Comparison of ENCODE assay signal across 1 cellular context in the genomic region with DNA sequence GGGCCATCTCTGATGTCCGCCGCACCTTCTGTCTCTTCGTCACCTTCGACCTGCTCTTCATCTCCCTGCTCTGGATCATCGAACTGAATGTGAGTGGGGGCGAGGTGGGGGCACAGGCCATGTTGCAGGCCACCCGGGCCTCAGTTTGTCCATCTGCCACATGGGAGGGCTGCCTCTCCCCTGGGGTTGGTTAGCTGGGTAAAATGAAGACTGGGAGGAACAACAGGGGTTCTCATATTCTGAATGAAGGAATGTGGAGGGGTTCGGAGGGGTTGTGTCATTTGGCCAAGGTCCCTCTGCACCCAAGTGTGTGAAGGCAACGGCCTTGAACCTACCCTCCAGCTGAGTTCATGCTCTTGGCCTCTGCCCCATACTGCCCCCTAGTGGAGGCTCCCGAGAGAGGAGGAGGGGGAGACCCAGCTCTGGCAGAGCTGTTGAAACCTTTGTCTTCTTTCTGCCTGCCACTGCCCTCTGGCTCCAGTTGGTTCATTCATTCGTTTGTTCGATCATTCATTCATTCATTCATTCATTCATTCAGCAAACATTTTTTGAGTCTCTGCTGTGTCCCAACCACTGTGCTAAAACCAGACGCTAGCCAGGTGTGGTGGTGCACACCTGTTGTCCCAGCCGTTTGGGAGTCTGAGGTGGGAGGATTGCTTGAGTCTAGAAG.
TF ChIP-seq lines count a peak whose summit lies in the region.

No MANE protein-coding gene starts in this region.

TF ChIP-seq in K562, 482 proteins besides CTCF, POLR2A, EP300 and RAD21 (continued from another document and continues in another):
- TF ChIP-seq, protein P1, sequence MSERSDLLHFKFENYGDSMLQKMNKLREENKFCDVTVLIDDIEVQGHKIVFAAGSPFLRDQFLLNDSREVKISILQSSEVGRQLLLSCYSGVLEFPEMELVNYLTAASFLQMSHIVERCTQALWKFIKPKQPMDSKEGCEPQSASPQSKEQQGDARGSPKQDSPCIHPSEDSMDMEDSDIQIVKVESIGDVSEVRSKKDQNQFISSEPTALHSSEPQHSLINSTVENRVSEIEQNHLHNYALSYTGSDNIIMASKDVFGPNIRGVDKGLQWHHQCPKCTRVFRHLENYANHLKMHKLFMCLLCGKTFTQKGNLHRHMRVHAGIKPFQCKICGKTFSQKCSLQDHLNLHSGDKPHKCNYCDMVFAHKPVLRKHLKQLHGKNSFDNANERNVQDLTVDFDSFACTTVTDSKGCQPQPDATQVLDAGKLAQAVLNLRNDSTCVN (CRISPR knock-in tag; IDR thresholded peaks at IDR 0.05): no peak
- TF ChIP-seq DPF2 (IDR thresholded peaks at IDR 0.05) (no peak), TAL1 (IDR thresholded peaks at IDR 0.05) (no peak), SMARCC2 (IDR thresholded peaks at IDR 0.05; ENCODE audit: low read depth) (peak; percentile 46; the same call in 1 of the 2 replicates), ZNF239 (CRISPR knock-in tag; IDR thresholded peaks at IDR 0.05) (no peak), MYNN (IDR thresholded peaks at IDR 0.05) (no peak), MYNN (CRISPR knock-in tag; IDR thresholded peaks at IDR 0.05) (no peak), KLF16 (IDR thresholded peaks at IDR 0.05) (peak; percentile 72), ZEB2 (IDR thresholded peaks at IDR 0.05) (no peak), FOXJ2 (tag; IDR thresholded peaks at IDR 0.05) (no peak), TFAM (CRISPR knock-in tag; conservative IDR thresholded peaks at IDR 0.05) (no peak), XRCC5 (IDR thresholded peaks at IDR 0.05; ENCODE audit: low read depth, low read length) (no peak), CEBPG (CRISPR knock-in tag; IDR thresholded peaks at IDR 0.05) (no peak), CEBPG (tag; conservative IDR thresholded peaks at IDR 0.05 in 1 of 2, IDR thresholded peaks at IDR 0.05 in 1 of 2) (no peak), MCM3 (IDR thresholded peaks at IDR 0.05) (no peak), CREBBP (IDR thresholded peaks at IDR 0.05; ENCODE audit: low read depth, low read length) (no peak), MTA2 (IDR thresholded peaks at IDR 0.05; ENCODE audit: low read depth) (no peak), ZBED1 (IDR thresholded peaks at IDR 0.05) (no peak), PYGO2 (tag; IDR thresholded peaks at IDR 0.05) (no peak), NR1H2 (CRISPR knock-in tag; IDR thresholded peaks at IDR 0.05) (no peak), MAFF (IDR thresholded peaks at IDR 0.05; ENCODE audit: low read length) (no peak), ZNF785 (CRISPR knock-in tag; IDR thresholded peaks at IDR 0.05) (no peak), MEF2A (IDR thresholded peaks at IDR 0.05; ENCODE audit: control insufficient read depth, low read depth, low read length) (no peak), HDAC6 (IDR thresholded peaks at IDR 0.05; ENCODE audit: low read depth, low read length) (no peak), TAF7 (tag; IDR thresholded peaks at IDR 0.05) (peak; percentile 27; the same call in 1 of the 2 replicates), ZC3H11A (IDR thresholded peaks at IDR 0.05; ENCODE audit: low read depth, low read length) (no peak), HNRNPH1 (optimal IDR thresholded peaks at IDR 0.05; ENCODE audit: low read depth, low read length) (no peak), ELF2 (CRISPR knock-in tag; IDR thresholded peaks at IDR 0.05) (no peak), ZNF717 (CRISPR knock-in tag; IDR thresholded peaks at IDR 0.05) (no peak), GATA2 (CRISPR knock-in tag; IDR thresholded peaks at IDR 0.05) (no peak), PHTF2 (CRISPR knock-in tag; IDR thresholded peaks at IDR 0.05) (no peak), CHD1 (IDR thresholded peaks at IDR 0.05; ENCODE audit: low read length) (no peak), POLR2AphosphoS5 (IDR thresholded peaks at IDR 0.05; ENCODE audit: control insufficient read depth, insufficient read depth, low read depth, low read length) (no peak), NR2F6 (CRISPR knock-in tag; IDR thresholded peaks at IDR 0.05) (no peak)
- TF ChIP-seq, protein P2, sequence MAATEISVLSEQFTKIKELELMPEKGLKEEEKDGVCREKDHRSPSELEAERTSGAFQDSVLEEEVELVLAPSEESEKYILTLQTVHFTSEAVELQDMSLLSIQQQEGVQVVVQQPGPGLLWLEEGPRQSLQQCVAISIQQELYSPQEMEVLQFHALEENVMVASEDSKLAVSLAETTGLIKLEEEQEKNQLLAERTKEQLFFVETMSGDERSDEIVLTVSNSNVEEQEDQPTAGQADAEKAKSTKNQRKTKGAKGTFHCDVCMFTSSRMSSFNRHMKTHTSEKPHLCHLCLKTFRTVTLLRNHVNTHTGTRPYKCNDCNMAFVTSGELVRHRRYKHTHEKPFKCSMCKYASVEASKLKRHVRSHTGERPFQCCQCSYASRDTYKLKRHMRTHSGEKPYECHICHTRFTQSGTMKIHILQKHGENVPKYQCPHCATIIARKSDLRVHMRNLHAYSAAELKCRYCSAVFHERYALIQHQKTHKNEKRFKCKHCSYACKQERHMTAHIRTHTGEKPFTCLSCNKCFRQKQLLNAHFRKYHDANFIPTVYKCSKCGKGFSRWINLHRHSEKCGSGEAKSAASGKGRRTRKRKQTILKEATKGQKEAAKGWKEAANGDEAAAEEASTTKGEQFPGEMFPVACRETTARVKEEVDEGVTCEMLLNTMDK (IDR thresholded peaks at IDR 0.05; ENCODE audit: borderline replicate concordance, insufficient read depth, low read depth, low read length, poor library complexity, severe bottlenecking): peak; percentile 79
- TF ChIP-seq, protein P3, sequence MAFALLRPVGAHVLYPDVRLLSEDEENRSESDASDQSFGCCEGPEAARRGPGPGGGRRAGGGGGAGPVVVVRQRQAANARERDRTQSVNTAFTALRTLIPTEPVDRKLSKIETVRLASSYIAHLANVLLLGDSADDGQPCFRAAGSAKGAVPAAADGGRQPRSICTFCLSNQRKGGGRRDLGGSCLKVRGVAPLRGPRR (CRISPR knock-in tag; IDR thresholded peaks at IDR 0.05): no peak
- TF ChIP-seq, protein P4, sequence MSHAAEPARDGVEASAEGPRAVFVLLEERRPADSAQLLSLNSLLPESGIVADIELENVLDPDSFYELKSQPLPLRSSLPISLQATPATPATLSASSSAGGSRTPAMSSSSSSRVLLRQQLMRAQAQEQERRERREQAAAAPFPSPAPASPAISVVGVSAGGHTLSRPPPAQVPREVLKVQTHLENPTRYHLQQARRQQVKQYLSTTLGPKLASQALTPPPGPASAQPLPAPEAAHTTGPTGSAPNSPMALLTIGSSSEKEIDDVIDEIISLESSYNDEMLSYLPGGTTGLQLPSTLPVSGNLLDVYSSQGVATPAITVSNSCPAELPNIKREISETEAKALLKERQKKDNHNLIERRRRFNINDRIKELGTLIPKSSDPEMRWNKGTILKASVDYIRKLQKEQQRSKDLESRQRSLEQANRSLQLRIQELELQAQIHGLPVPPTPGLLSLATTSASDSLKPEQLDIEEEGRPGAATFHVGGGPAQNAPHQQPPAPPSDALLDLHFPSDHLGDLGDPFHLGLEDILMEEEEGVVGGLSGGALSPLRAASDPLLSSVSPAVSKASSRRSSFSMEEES (CRISPR knock-in tag; IDR thresholded peaks at IDR 0.05): no peak
- TF ChIP-seq, protein P5, sequence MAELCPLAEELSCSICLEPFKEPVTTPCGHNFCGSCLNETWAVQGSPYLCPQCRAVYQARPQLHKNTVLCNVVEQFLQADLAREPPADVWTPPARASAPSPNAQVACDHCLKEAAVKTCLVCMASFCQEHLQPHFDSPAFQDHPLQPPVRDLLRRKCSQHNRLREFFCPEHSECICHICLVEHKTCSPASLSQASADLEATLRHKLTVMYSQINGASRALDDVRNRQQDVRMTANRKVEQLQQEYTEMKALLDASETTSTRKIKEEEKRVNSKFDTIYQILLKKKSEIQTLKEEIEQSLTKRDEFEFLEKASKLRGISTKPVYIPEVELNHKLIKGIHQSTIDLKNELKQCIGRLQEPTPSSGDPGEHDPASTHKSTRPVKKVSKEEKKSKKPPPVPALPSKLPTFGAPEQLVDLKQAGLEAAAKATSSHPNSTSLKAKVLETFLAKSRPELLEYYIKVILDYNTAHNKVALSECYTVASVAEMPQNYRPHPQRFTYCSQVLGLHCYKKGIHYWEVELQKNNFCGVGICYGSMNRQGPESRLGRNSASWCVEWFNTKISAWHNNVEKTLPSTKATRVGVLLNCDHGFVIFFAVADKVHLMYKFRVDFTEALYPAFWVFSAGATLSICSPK (IDR thresholded peaks at IDR 0.05; ENCODE audit: borderline replicate concordance): no peak
- TF ChIP-seq, protein P6, sequence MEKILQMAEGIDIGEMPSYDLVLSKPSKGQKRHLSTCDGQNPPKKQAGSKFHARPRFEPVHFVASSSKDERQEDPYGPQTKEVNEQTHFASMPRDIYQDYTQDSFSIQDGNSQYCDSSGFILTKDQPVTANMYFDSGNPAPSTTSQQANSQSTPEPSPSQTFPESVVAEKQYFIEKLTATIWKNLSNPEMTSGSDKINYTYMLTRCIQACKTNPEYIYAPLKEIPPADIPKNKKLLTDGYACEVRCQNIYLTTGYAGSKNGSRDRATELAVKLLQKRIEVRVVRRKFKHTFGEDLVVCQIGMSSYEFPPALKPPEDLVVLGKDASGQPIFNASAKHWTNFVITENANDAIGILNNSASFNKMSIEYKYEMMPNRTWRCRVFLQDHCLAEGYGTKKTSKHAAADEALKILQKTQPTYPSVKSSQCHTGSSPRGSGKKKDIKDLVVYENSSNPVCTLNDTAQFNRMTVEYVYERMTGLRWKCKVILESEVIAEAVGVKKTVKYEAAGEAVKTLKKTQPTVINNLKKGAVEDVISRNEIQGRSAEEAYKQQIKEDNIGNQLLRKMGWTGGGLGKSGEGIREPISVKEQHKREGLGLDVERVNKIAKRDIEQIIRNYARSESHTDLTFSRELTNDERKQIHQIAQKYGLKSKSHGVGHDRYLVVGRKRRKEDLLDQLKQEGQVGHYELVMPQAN (IDR thresholded peaks at IDR 0.05; ENCODE audit: borderline replicate concordance): no peak
- TF ChIP-seq, protein P7, sequence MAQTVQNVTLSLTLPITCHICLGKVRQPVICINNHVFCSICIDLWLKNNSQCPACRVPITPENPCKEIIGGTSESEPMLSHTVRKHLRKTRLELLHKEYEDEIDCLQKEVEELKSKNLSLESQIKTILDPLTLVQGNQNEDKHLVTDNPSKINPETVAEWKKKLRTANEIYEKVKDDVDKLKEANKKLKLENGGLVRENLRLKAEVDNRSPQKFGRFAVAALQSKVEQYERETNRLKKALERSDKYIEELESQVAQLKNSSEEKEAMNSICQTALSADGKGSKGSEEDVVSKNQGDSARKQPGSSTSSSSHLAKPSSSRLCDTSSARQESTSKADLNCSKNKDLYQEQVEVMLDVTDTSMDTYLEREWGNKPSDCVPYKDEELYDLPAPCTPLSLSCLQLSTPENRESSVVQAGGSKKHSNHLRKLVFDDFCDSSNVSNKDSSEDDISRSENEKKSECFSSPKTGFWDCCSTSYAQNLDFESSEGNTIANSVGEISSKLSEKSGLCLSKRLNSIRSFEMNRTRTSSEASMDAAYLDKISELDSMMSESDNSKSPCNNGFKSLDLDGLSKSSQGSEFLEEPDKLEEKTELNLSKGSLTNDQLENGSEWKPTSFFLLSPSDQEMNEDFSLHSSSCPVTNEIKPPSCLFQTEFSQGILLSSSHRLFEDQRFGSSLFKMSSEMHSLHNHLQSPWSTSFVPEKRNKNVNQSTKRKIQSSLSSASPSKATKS (CRISPR knock-in tag; IDR thresholded peaks at IDR 0.05): no peak
- TF ChIP-seq, protein P8, sequence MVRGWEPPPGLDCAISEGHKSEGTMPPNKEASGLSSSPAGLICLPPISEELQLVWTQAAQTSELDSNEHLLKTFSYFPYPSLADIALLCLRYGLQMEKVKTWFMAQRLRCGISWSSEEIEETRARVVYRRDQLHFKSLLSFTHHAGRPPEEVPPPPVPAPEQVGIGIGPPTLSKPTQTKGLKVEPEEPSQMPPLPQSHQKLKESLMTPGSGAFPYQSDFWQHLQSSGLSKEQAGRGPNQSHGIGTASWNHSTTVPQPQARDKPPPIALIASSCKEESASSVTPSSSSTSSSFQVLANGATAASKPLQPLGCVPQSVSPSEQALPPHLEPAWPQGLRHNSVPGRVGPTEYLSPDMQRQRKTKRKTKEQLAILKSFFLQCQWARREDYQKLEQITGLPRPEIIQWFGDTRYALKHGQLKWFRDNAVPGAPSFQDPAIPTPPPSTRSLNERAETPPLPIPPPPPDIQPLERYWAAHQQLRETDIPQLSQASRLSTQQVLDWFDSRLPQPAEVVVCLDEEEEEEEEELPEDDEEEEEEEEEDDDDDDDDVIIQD (CRISPR knock-in tag; IDR thresholded peaks at IDR 0.05): no peak
- TF ChIP-seq, protein P9, sequence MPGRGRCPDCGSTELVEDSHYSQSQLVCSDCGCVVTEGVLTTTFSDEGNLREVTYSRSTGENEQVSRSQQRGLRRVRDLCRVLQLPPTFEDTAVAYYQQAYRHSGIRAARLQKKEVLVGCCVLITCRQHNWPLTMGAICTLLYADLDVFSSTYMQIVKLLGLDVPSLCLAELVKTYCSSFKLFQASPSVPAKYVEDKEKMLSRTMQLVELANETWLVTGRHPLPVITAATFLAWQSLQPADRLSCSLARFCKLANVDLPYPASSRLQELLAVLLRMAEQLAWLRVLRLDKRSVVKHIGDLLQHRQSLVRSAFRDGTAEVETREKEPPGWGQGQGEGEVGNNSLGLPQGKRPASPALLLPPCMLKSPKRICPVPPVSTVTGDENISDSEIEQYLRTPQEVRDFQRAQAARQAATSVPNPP (IDR thresholded peaks at IDR 0.05; ENCODE audit: borderline replicate concordance, insufficient read depth, insufficient read length): no peak
- TF ChIP-seq, protein P10, sequence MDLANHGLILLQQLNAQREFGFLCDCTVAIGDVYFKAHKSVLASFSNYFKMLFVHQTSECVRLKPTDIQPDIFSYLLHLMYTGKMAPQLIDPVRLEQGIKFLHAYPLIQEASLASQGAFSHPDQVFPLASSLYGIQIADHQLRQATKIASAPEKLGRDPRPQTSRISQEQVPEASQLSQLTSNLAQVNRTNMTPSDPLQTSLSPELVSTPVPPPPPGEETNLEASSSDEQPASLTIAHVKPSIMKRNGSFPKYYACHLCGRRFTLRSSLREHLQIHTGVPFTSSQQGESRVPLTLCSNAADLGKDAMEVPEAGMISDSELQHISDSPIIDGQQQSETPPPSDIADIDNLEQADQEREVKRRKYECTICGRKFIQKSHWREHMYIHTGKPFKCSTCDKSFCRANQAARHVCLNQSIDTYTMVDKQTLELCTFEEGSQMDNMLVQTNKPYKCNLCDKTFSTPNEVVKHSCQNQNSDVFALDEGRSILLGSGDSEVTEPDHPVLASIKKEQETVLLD (IDR thresholded peaks at IDR 0.05): no peak
- TF ChIP-seq, protein P11, sequence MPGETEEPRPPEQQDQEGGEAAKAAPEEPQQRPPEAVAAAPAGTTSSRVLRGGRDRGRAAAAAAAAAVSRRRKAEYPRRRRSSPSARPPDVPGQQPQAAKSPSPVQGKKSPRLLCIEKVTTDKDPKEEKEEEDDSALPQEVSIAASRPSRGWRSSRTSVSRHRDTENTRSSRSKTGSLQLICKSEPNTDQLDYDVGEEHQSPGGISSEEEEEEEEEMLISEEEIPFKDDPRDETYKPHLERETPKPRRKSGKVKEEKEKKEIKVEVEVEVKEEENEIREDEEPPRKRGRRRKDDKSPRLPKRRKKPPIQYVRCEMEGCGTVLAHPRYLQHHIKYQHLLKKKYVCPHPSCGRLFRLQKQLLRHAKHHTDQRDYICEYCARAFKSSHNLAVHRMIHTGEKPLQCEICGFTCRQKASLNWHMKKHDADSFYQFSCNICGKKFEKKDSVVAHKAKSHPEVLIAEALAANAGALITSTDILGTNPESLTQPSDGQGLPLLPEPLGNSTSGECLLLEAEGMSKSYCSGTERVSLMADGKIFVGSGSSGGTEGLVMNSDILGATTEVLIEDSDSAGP (CRISPR knock-in tag; IDR thresholded peaks at IDR 0.05): no peak
- TF ChIP-seq, protein P12, sequence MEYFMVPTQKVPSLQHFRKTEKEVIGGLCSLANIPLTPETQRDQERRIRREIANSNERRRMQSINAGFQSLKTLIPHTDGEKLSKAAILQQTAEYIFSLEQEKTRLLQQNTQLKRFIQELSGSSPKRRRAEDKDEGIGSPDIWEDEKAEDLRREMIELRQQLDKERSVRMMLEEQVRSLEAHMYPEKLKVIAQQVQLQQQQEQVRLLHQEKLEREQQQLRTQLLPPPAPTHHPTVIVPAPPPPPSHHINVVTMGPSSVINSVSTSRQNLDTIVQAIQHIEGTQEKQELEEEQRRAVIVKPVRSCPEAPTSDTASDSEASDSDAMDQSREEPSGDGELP (CRISPR knock-in tag; IDR thresholded peaks at IDR 0.05; ENCODE audit: borderline replicate concordance): peak; percentile 82
